25 cellular contexts compared by ENCODE assay signal in the genomic region with DNA sequence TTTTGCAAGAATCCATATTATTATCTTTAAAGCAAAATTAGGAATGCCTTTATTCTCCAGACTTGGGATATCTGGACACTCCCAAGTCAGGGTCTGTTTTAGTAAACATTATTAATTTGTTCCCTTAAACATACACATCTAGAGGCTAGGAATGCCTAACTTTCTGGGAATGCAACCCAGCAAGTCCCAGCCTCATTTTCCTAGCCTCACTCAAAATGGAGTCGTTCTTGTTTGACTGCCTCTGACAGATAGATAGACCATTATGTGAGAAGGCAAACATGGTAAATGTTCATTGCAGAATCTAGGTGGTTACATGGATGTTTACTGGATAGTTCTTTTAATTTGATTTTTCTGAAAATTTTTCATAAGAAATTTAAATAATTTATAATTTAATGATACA. TPM values are rescaled to one million over a fixed set of nuclear protein-coding genes. Genes with fewer than 3 reads are reported as not detected.
DNase-seq lines count a peak whose midpoint lies in the region; ATAC-seq, FAIRE-seq and TF ChIP-seq lines count a peak whose summit lies in the region.
"Had no signal": no experiment of that assay in that cellular context is flagged by ENCODE, and none has a peak within 500 bp of the region (broad histone marks: within the 10 kb centered on the region; RNA-seq: fewer than 3 reads in every experiment).

No MANE protein-coding gene starts in this region.

- H3K27me3 ChIP-seq in trophoblast cell (ENCODE audit: insufficient read depth, low read length): no peaks in the 10 kb centered on the region
- H3K27me3 ChIP-seq: BE2C, BLaER1 had no signal

- H3K27ac ChIP-seq in trophoblast cell (ENCODE audit: low read depth, low read length): no peak overlapping the region
- H3K27ac ChIP-seq: 22Rv1, BLaER1 had no signal

- H3K9ac ChIP-seq in trophoblast cell (ENCODE audit: low read length): no peak overlapping the region
- H3K9ac ChIP-seq: BLaER1 had no signal

- H2AK5ac ChIP-seq in trophoblast cell (ENCODE audit: low read length): no peak overlapping the region

- no peak for TF ChIP-seq CTCF in WTC11 (IDR thresholded peaks at IDR 0.05)

- H3K14ac ChIP-seq in trophoblast cell (ENCODE audit: low read length): no peak overlapping the region

- CTCF ChIA-PET in WTC11 (lab: Charles Lee): no interaction called here

- no peaks in the 10 kb centered on the region for H3K27me3 Mint-ChIP-seq in WTC11 (ENCODE audit: low read depth)
- H3K27me3 Mint-ChIP-seq: CD4-positive, alpha-beta memory T cell; CD4-positive, CD25-positive, alpha-beta regulatory T cell had no signal

- POLR2A ChIA-PET in WTC11 (lab: Charles Lee): no interaction called here

- H4K12ac ChIP-seq in trophoblast cell (ENCODE audit: low read depth, low read length): no peak overlapping the region

- no peak overlapping the region for H3K27ac Mint-ChIP-seq in WTC11
- H3K27ac Mint-ChIP-seq: CD4-positive, alpha-beta memory T cell; CD8-positive, alpha-beta memory T cell had no signal

- H2BK5ac ChIP-seq in trophoblast cell (ENCODE audit: low read depth, low read length, poor library complexity): no peak overlapping the region

- H3K36me3 ChIP-seq in trophoblast cell (ENCODE audit: control insufficient read depth in 1 of 2, insufficient read depth in 2 of 2, low read length in 2 of 2): no peaks in the 10 kb centered on the region
- H3K36me3 ChIP-seq: BE2C, BLaER1 had no signal

- H3K79me2 ChIP-seq in trophoblast cell (ENCODE audit: control insufficient read depth, insufficient read depth, low read length, poor library complexity): no peaks in the 10 kb centered on the region

- no peak for DNase-seq in WTC11 (ENCODE audit: low spot score)
- peak; percentile 72 to 89 for DNase-seq in trophoblast cell
- no peak for DNase-seq in midbrain (lab: John Stamatoyannopoulos, UW)
- DNase-seq: ACHN; BE2C; C1 segment of cervical spinal cord; CD4-positive, alpha-beta memory T cell; CD8-positive, alpha-beta memory T cell; COR-L47; DMS 273 treated with DMSO at 0.1 percent for 48 hours; DMS153; DMS53; DMS79; DND-41; EL; GDM1 had no signal

- no peaks in the 10 kb centered on the region for H3K4me1 Mint-ChIP-seq in WTC11
- H3K4me1 Mint-ChIP-seq: CD4-positive, alpha-beta memory T cell; CD8-positive, alpha-beta memory T cell had no signal

- H2BK120ac ChIP-seq in trophoblast cell (ENCODE audit: insufficient read depth, low read length, poor library complexity): no peak overlapping the region

- H3K4ac ChIP-seq in trophoblast cell (ENCODE audit: low read depth, low read length): no peak overlapping the region

- H3K36me3 Mint-ChIP-seq in WTC11: no peaks in the 10 kb centered on the region
- H3K36me3 Mint-ChIP-seq: CD4-positive, CD25-positive, alpha-beta regulatory T cell had no signal

- H3K23ac ChIP-seq in trophoblast cell (ENCODE audit: low read length): no peak overlapping the region

- H4K8ac ChIP-seq in trophoblast cell (ENCODE audit: low read depth, low read length): no peak overlapping the region

- ATAC-seq in WTC11 (no peak), HG03565 (IDR thresholded peaks at IDR 0.05; ENCODE audit: unreplicated experiment) (no peak)
- ATAC-seq: GM12878 had no signal

- peaks cover 0 to 2% of the 10 kb centered on the region in 2 experiments for H3K4me1 ChIP-seq in trophoblast cell (ENCODE audit: control insufficient read depth in 1 of 2, insufficient read depth in 2 of 2, low read length in 2 of 2)
- H3K4me1 ChIP-seq: BE2C, BLaER1 had no signal

- H3K4me2 ChIP-seq in trophoblast cell (ENCODE audit: low read length): no peak overlapping the region
- H3K4me2 ChIP-seq: BLaER1 had no signal

- no peak overlapping the region for H3K18ac ChIP-seq in trophoblast cell (ENCODE audit: low read length)

- no peak overlapping the region for H3K4me3 ChIP-seq in trophoblast cell (ENCODE audit: low read depth, low read length)
- H3K4me3 ChIP-seq: BLaER1, GM12878 had no signal

- no peaks in the 10 kb centered on the region for H3K9me3 ChIP-seq in trophoblast cell (ENCODE audit: insufficient read depth, low read depth, low read length)
- H3K9me3 ChIP-seq: BE2C, BLaER1 had no signal

- WGBS in trophoblast cell (ENCODE audit: extremely low coverage, insufficient coverage, insufficient read length): no CpG with 5 or more reads among the region's 1 CpG

- FAIRE-seq in A204.1 (lab: Jason Lieb, UNC): peak; percentile 41
- FAIRE-seq: GM12878, GM12892, GM18507 had no signal

- H2BK12ac ChIP-seq in trophoblast cell (ENCODE audit: low read length): no peak overlapping the region

- peaks cover 3% of the 10 kb centered on the region; the same call in 1 of the 2 replicates for H3K9me3 Mint-ChIP-seq in WTC11
- H3K9me3 Mint-ChIP-seq: CD8-positive, alpha-beta memory T cell had no signal

- no peak overlapping the region for H4K91ac ChIP-seq in trophoblast cell (ENCODE audit: low read depth, low read length)

- H3K79me1 ChIP-seq in trophoblast cell (ENCODE audit: low read length): peaks cover 5% of the 10 kb centered on the region

- no peak overlapping the region for H2AFZ ChIP-seq in trophoblast cell (ENCODE audit: insufficient read depth, low read length, poor library complexity)

- no peak overlapping the region for H3K4me3 Mint-ChIP-seq in WTC11
- H3K4me3 Mint-ChIP-seq: CD14-positive monocyte; CD4-positive, alpha-beta memory T cell; CD4-positive, CD25-positive, alpha-beta regulatory T cell; CD8-positive, alpha-beta memory T cell had no signal

TF ChIP-seq in WTC11, 78 proteins besides CTCF, POLR2A, EP300 and RAD21:
- TF ChIP-seq HMGA2 (CRISPR knock-in tag; IDR thresholded peaks at IDR 0.05) (peak; percentile 63; the same call in 1 of the 2 replicates), ZNF263 (CRISPR knock-in tag; IDR thresholded peaks at IDR 0.05; ENCODE audit: low read depth) (no peak)

RNA-seq across cellular contexts. Expression of gene FOXN2, which starts 54.7 kb away (rescaled TPM):
- total RNA-seq in WTC11 (2021): 16.9 to 22.8 TPM (median 20.3 TPM) in 3 replicates
- 13.2 and 13.8 TPM in 2 replicates for polyA plus RNA-seq in trophoblast cell (2013)

Comparison
In these comparisons a context has a peak if more than half of its experiments do, and no peak if none do; other contexts are left out.
1. DNase-seq: peak in trophoblast cell (2 of 2); none in WTC11 (single experiment) and midbrain (single experiment).